11 cellular contexts compared by ENCODE assay signal in genomic region chr1:198529414-198529813, GRCh38. TPM values are rescaled to one million over a fixed set of nuclear protein-coding genes. Genes with fewer than 3 reads are reported as not detected.
DNase-seq lines count a peak whose midpoint lies in the region; ATAC-seq and TF ChIP-seq lines count a peak whose summit lies in the region.
"Had no signal": no experiment of that assay in that cellular context is flagged by ENCODE, and none has a peak within 500 bp of the region (broad histone marks: within the 10 kb centered on the region; RNA-seq: fewer than 3 reads in every experiment).

No MANE protein-coding gene starts in this region.

- H3K36me3 ChIP-seq in neural cell (ENCODE audit: insufficient read depth, low read length) = no peaks in the 10 kb centered on the region

- H3K27me3 ChIP-seq in neural cell (ENCODE audit: insufficient read depth, low read depth, low read length) = no peaks in the 10 kb centered on the region

- no peak for TF ChIP-seq EP300 in neural cell (conservative IDR thresholded peaks at IDR 0.05; ENCODE audit: poor library complexity, severe bottlenecking)

- DNase-seq in EH (ENCODE audit: low read depth) = peak; percentile 91
- peak; percentile 59 to 87 for DNase-seq in NCI-H2081 (lab: John Stamatoyannopoulos, UW)
- peak; percentile 54 to 86 for DNase-seq in cardiac fibroblast (ENCODE audit: low read depth in 2 of 2)
- DNase-seq in kidney tubule cell (ENCODE audit: low spot score) = no peak
- DNase-seq in germinal center (ENCODE audit: low spot score) = no peak
- no peak for DNase-seq in GM10248 (ENCODE audit: extremely low spot score)
- DNase-seq: DND-41, PC-9 had no signal

- H3K9me3 ChIP-seq in neural cell (ENCODE audit: low read length) = no peaks in the 10 kb centered on the region

- H3K79me2 ChIP-seq in neural cell (replicated peaks; ENCODE audit: insufficient read depth, low read length) = no peaks in the 10 kb centered on the region

- POLR2A ChIA-PET in GM10248 (lab: Yijun Ruan, JAX) = no interaction called here

- CTCF ChIA-PET in GM10248 (lab: Yijun Ruan, JAX) = interaction anchor here (1.2 kb wide), 2 partner anchors 9 to 46 kb away, joined by 3 to 4 read pairs; no protein-coding TSS in a partner anchor

- H2AFZ ChIP-seq in neural cell (ENCODE audit: low read depth, low read length) = no peak overlapping the region
- H2AFZ ChIP-seq: PC-9 had no signal

- H3K9ac ChIP-seq in neural cell (ENCODE audit: low read length) = no peak overlapping the region

- TF ChIP-seq RAD21 in neural cell (conservative IDR thresholded peaks at IDR 0.05) = no peak

- peaks cover 7% of the 10 kb centered on the region for H3F3A ChIP-seq in neural cell (ENCODE audit: insufficient read depth, low read length, poor library complexity, severe bottlenecking)

- no peak overlapping the region for H3K27ac ChIP-seq in neural cell (ENCODE audit: low read length)
- H3K27ac ChIP-seq: PC-9 had no signal

- H3K4me2 ChIP-seq in neural cell (ENCODE audit: low read length) = peak overlapping the region; percentile 57
- H3K4me2 ChIP-seq: PC-9 had no signal

- ATAC-seq in HG02938 (IDR thresholded peaks at IDR 0.05; ENCODE audit: unreplicated experiment) = no peak
- ATAC-seq: stimulated activated effector memory CD8-positive, alpha-beta T cell treated with anti-CD3 and anti-CD28 coated beads, Interleukin-12 subunit alpha, Interleukin-12 subunit beta, amount 100 ng/mL, for 72 hours had no signal

- H3K9me2 ChIP-seq in neural cell (ENCODE audit: insufficient read depth, low read length) = no peaks in the 10 kb centered on the region

- H4K20me1 ChIP-seq in neural cell (ENCODE audit: insufficient read depth) = no peaks in the 10 kb centered on the region

- no peak for TF ChIP-seq CTCF in cardiac fibroblast (IDR thresholded peaks at IDR 0.05; ENCODE audit: low read depth, low read length)
- TF ChIP-seq CTCF in neural cell (IDR thresholded peaks at IDR 0.05; ENCODE audit: poor library complexity, severe bottlenecking) = no peak
- TF ChIP-seq CTCF in GM10248 (IDR thresholded peaks at IDR 0.05; ENCODE audit: control extremely low read depth, extremely low read depth, low read depth, missing control alignments) = no peak

- H3K4me3 ChIP-seq in cardiac fibroblast (replicated peaks in 1 of 2; ENCODE audit: low read depth in 2 of 2, low read length in 2 of 2) (no peak overlapping the region), neural cell (ENCODE audit: low read length) (no peak overlapping the region)
- H3K4me3 ChIP-seq: PC-9 had no signal

TF ChIP-seq in neural cell, 6 proteins besides CTCF, POLR2A, EP300 and RAD21:
- TF ChIP-seq, protein P1, sequence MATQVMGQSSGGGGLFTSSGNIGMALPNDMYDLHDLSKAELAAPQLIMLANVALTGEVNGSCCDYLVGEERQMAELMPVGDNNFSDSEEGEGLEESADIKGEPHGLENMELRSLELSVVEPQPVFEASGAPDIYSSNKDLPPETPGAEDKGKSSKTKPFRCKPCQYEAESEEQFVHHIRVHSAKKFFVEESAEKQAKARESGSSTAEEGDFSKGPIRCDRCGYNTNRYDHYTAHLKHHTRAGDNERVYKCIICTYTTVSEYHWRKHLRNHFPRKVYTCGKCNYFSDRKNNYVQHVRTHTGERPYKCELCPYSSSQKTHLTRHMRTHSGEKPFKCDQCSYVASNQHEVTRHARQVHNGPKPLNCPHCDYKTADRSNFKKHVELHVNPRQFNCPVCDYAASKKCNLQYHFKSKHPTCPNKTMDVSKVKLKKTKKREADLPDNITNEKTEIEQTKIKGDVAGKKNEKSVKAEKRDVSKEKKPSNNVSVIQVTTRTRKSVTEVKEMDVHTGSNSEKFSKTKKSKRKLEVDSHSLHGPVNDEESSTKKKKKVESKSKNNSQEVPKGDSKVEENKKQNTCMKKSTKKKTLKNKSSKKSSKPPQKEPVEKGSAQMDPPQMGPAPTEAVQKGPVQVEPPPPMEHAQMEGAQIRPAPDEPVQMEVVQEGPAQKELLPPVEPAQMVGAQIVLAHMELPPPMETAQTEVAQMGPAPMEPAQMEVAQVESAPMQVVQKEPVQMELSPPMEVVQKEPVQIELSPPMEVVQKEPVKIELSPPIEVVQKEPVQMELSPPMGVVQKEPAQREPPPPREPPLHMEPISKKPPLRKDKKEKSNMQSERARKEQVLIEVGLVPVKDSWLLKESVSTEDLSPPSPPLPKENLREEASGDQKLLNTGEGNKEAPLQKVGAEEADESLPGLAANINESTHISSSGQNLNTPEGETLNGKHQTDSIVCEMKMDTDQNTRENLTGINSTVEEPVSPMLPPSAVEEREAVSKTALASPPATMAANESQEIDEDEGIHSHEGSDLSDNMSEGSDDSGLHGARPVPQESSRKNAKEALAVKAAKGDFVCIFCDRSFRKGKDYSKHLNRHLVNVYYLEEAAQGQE (IDR thresholded peaks at IDR 0.05; ENCODE audit: borderline replicate concordance) = no peak
- TF ChIP-seq TAF1 (IDR thresholded peaks at IDR 0.05; ENCODE audit: low read depth) (no peak), EZH2 (IDR thresholded peaks at IDR 0.05; ENCODE audit: borderline replicate concordance, insufficient read depth, low read length, poor library complexity, severe bottlenecking) (no peak), SMC3 (conservative IDR thresholded peaks at IDR 0.05; ENCODE audit: poor library complexity) (no peak), POLR2AphosphoS5 (IDR thresholded peaks at IDR 0.05) (no peak), MXI1 (conservative IDR thresholded peaks at IDR 0.05; ENCODE audit: poor library complexity, severe bottlenecking) (no peak)

RNA-seq across cellular contexts. Expression of gene ATP6V1G3, which starts 11.1 kb away (rescaled TPM):
- polyA plus RNA-seq in neural cell = not detected in 2 replicates
- not detected in 2 replicates for polyA minus RNA-seq in neural cell

Comparison
In these comparisons a context has a peak if more than half of its experiments do, and no peak if none do; other contexts are left out.
1. DNase-seq: peak in EH (single experiment), NCI-H2081 (2 of 2) and cardiac fibroblast (2 of 2); none in kidney tubule cell (single experiment), germinal center (single experiment) and GM10248 (single experiment).